Comparison of ENCODE assay signal across 1 cellular context in the genomic region with DNA sequence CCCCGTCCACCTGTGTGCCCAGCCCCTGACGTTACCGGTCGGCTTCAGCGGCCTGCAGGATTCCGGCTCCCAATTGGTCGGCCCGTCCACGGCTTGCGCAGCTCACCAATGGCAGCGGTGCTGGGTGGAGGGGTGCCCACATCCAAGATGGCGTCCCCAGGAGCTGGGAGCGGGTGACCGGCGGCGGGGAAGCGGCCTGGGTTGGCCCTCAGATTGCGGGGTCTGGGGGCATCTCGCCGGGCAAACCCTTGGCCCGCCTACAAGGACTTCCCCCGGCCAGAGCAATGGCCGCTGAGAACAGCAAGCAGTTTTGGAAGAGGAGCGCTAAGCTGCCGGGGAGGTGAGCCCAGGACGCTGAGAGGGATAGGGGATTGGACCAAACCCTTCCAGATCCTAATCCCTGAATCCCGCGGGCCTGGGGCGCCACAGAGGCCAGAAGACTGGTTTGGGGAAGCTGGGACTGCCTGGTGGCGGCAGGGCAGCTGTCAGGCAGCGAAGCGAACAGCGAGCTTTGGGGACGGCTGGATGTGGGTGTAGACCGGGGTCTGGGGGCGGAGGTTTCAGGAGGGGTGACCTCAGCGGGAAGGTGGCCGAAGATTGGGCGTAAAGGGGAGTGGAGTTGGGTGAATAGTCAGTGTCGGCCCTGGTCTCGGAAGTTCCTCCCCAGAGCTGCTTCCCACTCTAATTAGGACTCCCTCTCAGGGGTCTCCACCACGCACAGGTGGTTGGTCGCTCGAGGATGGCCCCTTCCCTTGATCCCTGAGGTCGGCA.
TF ChIP-seq lines count a peak whose summit lies in the region.

A gene with protein sequence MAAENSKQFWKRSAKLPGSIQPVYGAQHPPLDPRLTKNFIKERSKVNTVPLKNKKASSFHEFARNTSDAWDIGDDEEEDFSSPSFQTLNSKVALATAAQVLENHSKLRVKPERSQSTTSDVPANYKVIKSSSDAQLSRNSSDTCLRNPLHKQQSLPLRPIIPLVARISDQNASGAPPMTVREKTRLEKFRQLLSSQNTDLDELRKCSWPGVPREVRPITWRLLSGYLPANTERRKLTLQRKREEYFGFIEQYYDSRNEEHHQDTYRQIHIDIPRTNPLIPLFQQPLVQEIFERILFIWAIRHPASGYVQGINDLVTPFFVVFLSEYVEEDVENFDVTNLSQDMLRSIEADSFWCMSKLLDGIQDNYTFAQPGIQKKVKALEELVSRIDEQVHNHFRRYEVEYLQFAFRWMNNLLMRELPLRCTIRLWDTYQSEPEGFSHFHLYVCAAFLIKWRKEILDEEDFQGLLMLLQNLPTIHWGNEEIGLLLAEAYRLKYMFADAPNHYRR (plus strand): TSS at position 139 of the 771 bp plus-strand sequence. CDS start 146 bp downstream, at position 285.
A gene (minus strand): TSS at position 511 of the 771 bp plus-strand sequence. CDS start 39,114 bp downstream, outside the sequence.

TF ChIP-seq in HEK293, 187 proteins besides CTCF, POLR2A, EP300 and RAD21 (continued from another document and continues in another):
- TF ChIP-seq, protein P1, sequence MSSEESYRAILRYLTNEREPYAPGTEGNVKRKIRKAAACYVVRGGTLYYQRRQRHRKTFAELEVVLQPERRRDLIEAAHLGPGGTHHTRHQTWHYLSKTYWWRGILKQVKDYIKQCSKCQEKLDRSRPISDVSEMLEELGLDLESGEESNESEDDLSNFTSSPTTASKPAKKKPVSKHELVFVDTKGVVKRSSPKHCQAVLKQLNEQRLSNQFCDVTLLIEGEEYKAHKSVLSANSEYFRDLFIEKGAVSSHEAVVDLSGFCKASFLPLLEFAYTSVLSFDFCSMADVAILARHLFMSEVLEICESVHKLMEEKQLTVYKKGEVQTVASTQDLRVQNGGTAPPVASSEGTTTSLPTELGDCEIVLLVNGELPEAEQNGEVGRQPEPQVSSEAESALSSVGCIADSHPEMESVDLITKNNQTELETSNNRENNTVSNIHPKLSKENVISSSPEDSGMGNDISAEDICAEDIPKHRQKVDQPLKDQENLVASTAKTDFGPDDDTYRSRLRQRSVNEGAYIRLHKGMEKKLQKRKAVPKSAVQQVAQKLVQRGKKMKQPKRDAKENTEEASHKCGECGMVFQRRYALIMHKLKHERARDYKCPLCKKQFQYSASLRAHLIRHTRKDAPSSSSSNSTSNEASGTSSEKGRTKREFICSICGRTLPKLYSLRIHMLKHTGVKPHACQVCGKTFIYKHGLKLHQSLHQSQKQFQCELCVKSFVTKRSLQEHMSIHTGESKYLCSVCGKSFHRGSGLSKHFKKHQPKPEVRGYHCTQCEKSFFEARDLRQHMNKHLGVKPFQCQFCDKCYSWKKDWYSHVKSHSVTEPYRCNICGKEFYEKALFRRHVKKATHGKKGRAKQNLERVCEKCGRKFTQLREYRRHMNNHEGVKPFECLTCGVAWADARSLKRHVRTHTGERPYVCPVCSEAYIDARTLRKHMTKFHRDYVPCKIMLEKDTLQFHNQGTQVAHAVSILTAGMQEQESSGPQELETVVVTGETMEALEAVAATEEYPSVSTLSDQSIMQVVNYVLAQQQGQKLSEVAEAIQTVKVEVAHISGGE (tag by site-specific recombination; conservative IDR thresholded peaks at IDR 0.05; ENCODE audit: low read depth), result peak; percentile 30
- no peak for TF ChIP-seq SALL2 (tag by site-specific recombination; IDR thresholded peaks at IDR 0.05; ENCODE audit: borderline replicate concordance)
- TF ChIP-seq ZNF211 (tag by site-specific recombination; IDR thresholded peaks at IDR 0.05; ENCODE audit: low read depth), result no peak
- TF ChIP-seq, protein P2, sequence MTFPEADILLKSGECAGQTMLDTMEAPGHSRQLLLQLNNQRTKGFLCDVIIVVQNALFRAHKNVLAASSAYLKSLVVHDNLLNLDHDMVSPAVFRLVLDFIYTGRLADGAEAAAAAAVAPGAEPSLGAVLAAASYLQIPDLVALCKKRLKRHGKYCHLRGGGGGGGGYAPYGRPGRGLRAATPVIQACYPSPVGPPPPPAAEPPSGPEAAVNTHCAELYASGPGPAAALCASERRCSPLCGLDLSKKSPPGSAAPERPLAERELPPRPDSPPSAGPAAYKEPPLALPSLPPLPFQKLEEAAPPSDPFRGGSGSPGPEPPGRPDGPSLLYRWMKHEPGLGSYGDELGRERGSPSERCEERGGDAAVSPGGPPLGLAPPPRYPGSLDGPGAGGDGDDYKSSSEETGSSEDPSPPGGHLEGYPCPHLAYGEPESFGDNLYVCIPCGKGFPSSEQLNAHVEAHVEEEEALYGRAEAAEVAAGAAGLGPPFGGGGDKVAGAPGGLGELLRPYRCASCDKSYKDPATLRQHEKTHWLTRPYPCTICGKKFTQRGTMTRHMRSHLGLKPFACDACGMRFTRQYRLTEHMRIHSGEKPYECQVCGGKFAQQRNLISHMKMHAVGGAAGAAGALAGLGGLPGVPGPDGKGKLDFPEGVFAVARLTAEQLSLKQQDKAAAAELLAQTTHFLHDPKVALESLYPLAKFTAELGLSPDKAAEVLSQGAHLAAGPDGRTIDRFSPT (tag by site-specific recombination; IDR thresholded peaks at IDR 0.05), result peak; percentile 90
- no peak for TF ChIP-seq ZNF670 (tag by site-specific recombination; IDR thresholded peaks at IDR 0.05; ENCODE audit: low read depth)
- TF ChIP-seq REPIN1 (tag by site-specific recombination; IDR thresholded peaks at IDR 0.05; ENCODE audit: low read depth), result 0 out of 2 replicates have a peak, but pooled peaks have one; percentile 44
- TF ChIP-seq KLF16 (tag by site-specific recombination; IDR thresholded peaks at IDR 0.05), result no peak
- TF ChIP-seq ZNF239 (tag by site-specific recombination; IDR thresholded peaks at IDR 0.05), result no peak
- no peak for TF ChIP-seq ZNF404 (tag by site-specific recombination; IDR thresholded peaks at IDR 0.05)
- TF ChIP-seq ZNF223 (tag by site-specific recombination; IDR thresholded peaks at IDR 0.05), result no peak
- peak; percentile 78 for TF ChIP-seq FEZF1 (tag by site-specific recombination; IDR thresholded peaks at IDR 0.05)
- 0 out of 2 replicates have a peak, but pooled peaks have one; percentile 23 for TF ChIP-seq KLF10 (tag by site-specific recombination; IDR thresholded peaks at IDR 0.05)
- peak; percentile 97 for TF ChIP-seq SP2 (tag by site-specific recombination; IDR thresholded peaks at IDR 0.05)
- TF ChIP-seq HOXA7 (CRISPR knock-in tag; IDR thresholded peaks at IDR 0.05; ENCODE audit: borderline replicate concordance), result no peak
- TF ChIP-seq ZNF140 (tag by site-specific recombination; IDR thresholded peaks at IDR 0.05), result no peak
- TF ChIP-seq, protein P3, sequence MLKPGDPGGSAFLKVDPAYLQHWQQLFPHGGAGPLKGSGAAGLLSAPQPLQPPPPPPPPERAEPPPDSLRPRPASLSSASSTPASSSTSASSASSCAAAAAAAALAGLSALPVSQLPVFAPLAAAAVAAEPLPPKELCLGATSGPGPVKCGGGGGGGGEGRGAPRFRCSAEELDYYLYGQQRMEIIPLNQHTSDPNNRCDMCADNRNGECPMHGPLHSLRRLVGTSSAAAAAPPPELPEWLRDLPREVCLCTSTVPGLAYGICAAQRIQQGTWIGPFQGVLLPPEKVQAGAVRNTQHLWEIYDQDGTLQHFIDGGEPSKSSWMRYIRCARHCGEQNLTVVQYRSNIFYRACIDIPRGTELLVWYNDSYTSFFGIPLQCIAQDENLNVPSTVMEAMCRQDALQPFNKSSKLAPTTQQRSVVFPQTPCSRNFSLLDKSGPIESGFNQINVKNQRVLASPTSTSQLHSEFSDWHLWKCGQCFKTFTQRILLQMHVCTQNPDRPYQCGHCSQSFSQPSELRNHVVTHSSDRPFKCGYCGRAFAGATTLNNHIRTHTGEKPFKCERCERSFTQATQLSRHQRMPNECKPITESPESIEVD (tag by site-specific recombination; IDR thresholded peaks at IDR 0.05), result no peak
- TF ChIP-seq ZNF350 (tag by site-specific recombination; IDR thresholded peaks at IDR 0.05), result no peak
- TF ChIP-seq ZNF658 (tag by site-specific recombination; IDR thresholded peaks at IDR 0.05), result no peak
- TF ChIP-seq GLI4 (tag by site-specific recombination; IDR thresholded peaks at IDR 0.05), result no peak
- TF ChIP-seq HOXD13 (CRISPR knock-in tag; IDR thresholded peaks at IDR 0.05; ENCODE audit: borderline replicate concordance), result no peak
- TF ChIP-seq ZIC2 (tag by site-specific recombination; IDR thresholded peaks at IDR 0.05), result no peak
- TF ChIP-seq, protein P4, sequence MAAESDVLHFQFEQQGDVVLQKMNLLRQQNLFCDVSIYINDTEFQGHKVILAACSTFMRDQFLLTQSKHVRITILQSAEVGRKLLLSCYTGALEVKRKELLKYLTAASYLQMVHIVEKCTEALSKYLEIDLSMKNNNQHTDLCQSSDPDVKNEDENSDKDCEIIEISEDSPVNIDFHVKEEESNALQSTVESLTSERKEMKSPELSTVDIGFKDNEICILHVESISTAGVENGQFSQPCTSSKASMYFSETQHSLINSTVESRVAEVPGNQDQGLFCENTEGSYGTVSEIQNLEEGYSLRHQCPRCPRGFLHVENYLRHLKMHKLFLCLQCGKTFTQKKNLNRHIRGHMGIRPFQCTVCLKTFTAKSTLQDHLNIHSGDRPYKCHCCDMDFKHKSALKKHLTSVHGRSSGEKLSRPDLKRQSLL (tag by site-specific recombination; IDR thresholded peaks at IDR 0.05), result no peak
- peak; percentile 54; the same call in 1 of the 2 replicates for TF ChIP-seq ZNF843 (tag by site-specific recombination; IDR thresholded peaks at IDR 0.05)
- TF ChIP-seq ZNF133 (tag by site-specific recombination; IDR thresholded peaks at IDR 0.05), result no peak
- TF ChIP-seq WT1 (tag by site-specific recombination; IDR thresholded peaks at IDR 0.05), result peak; percentile 69
- TF ChIP-seq, protein P5, sequence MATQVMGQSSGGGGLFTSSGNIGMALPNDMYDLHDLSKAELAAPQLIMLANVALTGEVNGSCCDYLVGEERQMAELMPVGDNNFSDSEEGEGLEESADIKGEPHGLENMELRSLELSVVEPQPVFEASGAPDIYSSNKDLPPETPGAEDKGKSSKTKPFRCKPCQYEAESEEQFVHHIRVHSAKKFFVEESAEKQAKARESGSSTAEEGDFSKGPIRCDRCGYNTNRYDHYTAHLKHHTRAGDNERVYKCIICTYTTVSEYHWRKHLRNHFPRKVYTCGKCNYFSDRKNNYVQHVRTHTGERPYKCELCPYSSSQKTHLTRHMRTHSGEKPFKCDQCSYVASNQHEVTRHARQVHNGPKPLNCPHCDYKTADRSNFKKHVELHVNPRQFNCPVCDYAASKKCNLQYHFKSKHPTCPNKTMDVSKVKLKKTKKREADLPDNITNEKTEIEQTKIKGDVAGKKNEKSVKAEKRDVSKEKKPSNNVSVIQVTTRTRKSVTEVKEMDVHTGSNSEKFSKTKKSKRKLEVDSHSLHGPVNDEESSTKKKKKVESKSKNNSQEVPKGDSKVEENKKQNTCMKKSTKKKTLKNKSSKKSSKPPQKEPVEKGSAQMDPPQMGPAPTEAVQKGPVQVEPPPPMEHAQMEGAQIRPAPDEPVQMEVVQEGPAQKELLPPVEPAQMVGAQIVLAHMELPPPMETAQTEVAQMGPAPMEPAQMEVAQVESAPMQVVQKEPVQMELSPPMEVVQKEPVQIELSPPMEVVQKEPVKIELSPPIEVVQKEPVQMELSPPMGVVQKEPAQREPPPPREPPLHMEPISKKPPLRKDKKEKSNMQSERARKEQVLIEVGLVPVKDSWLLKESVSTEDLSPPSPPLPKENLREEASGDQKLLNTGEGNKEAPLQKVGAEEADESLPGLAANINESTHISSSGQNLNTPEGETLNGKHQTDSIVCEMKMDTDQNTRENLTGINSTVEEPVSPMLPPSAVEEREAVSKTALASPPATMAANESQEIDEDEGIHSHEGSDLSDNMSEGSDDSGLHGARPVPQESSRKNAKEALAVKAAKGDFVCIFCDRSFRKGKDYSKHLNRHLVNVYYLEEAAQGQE (tag by site-specific recombination; IDR thresholded peaks at IDR 0.05), result peak; percentile 28
- TF ChIP-seq SCRT2 (tag by site-specific recombination; IDR thresholded peaks at IDR 0.05), result peak; percentile 98
- peak; percentile 96 for TF ChIP-seq MZF1 (tag by site-specific recombination; IDR thresholded peaks at IDR 0.05; ENCODE audit: borderline replicate concordance)
- TF ChIP-seq SP7 (tag by site-specific recombination; IDR thresholded peaks at IDR 0.05), result peak; percentile 78; the same call in 1 of the 2 replicates
- TF ChIP-seq ZNF354C (tag by site-specific recombination; IDR thresholded peaks at IDR 0.05; ENCODE audit: borderline replicate concordance, low read depth), result no peak
- TF ChIP-seq, protein P6, sequence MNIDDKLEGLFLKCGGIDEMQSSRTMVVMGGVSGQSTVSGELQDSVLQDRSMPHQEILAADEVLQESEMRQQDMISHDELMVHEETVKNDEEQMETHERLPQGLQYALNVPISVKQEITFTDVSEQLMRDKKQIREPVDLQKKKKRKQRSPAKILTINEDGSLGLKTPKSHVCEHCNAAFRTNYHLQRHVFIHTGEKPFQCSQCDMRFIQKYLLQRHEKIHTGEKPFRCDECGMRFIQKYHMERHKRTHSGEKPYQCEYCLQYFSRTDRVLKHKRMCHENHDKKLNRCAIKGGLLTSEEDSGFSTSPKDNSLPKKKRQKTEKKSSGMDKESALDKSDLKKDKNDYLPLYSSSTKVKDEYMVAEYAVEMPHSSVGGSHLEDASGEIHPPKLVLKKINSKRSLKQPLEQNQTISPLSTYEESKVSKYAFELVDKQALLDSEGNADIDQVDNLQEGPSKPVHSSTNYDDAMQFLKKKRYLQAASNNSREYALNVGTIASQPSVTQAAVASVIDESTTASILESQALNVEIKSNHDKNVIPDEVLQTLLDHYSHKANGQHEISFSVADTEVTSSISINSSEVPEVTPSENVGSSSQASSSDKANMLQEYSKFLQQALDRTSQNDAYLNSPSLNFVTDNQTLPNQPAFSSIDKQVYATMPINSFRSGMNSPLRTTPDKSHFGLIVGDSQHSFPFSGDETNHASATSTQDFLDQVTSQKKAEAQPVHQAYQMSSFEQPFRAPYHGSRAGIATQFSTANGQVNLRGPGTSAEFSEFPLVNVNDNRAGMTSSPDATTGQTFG (tag by site-specific recombination; IDR thresholded peaks at IDR 0.05; ENCODE audit: borderline replicate concordance), result no peak
- TF ChIP-seq ZNF24 (tag by site-specific recombination; IDR thresholded peaks at IDR 0.05), result peak; percentile 72
- peak; percentile 94 for TF ChIP-seq YY2 (tag by site-specific recombination; IDR thresholded peaks at IDR 0.05)
- TF ChIP-seq, protein P7, sequence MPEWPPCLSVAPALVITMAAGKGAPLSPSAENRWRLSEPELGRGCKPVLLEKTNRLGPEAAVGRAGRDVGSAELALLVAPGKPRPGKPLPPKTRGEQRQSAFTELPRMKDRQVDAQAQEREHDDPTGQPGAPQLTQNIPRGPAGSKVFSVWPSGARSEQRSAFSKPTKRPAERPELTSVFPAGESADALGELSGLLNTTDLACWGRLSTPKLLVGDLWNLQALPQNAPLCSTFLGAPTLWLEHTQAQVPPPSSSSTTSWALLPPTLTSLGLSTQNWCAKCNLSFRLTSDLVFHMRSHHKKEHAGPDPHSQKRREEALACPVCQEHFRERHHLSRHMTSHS (tag by site-specific recombination; IDR thresholded peaks at IDR 0.05), result no peak
- TF ChIP-seq MEIS1 (CRISPR knock-in tag; IDR thresholded peaks at IDR 0.05; ENCODE audit: borderline replicate concordance), result no peak
- peak; percentile 99 for TF ChIP-seq ZFHX2 (tag by site-specific recombination; conservative IDR thresholded peaks at IDR 0.05)
- no peak for TF ChIP-seq ZNF830 (tag by site-specific recombination; IDR thresholded peaks at IDR 0.05; ENCODE audit: low read depth)
- TF ChIP-seq ZNF837 (tag by site-specific recombination; IDR thresholded peaks at IDR 0.05), result no peak
- peak; percentile 92 for TF ChIP-seq ZBTB17 (tag by site-specific recombination; IDR thresholded peaks at IDR 0.05)
- no peak for TF ChIP-seq ZNF112 (tag by site-specific recombination; IDR thresholded peaks at IDR 0.05)
- no peak for TF ChIP-seq ZNF202 (tag by site-specific recombination; IDR thresholded peaks at IDR 0.05; ENCODE audit: borderline replicate concordance)
- peak; percentile 18; the same call in 1 of the 2 replicates for TF ChIP-seq ZSCAN30 (tag by site-specific recombination; IDR thresholded peaks at IDR 0.05)
